ENCODE assay signal across 8 cellular contexts in the genomic region with DNA sequence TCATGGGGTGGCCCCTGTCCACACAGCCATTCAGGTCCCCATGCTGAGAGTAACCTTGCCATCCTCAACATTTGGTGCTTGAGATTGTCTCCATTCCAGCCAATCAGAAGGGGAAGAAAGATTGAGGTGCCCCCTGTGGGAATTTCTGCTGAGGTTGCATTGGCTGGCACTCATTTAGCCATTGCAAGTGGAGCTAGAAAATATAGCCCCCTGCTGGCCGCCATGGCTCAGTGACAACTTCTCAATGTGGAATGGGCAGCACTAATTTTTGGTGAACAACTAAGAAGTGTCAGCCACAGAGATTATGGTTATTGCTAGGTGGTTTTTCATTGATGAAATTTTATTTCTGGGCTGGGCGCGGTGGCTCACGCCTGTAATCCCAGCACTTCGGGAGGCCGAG. TPM values are rescaled to one million over a fixed set of nuclear protein-coding genes. Genes with fewer than 3 reads are reported as not detected.
DNase-seq lines count a peak whose midpoint lies in the region; ATAC-seq, FAIRE-seq and TF ChIP-seq lines count a peak whose summit lies in the region.

No MANE protein-coding gene starts in this region.

- H3K27ac ChIP-seq in kidney (ENCODE audit: low read depth in 2 of 2, low read length in 2 of 2): no peak overlapping the region

- H3K4me3 ChIP-seq in kidney (ENCODE audit: low read length in 2 of 2): no peak overlapping the region

- intact Hi-C loops in kidney (cut with DNase I): no loop called here

- TF ChIP-seq CTCF in kidney (IDR thresholded peaks at IDR 0.05; ENCODE audit: borderline replicate concordance, extremely low read depth, insufficient read depth): peak; percentile 63

- no peak for FAIRE-seq in kidney (lab: Jason Lieb, UNC)

- H3K36me3 ChIP-seq in kidney (ENCODE audit: control insufficient read depth in 1 of 2, insufficient read depth in 2 of 2, low read length in 2 of 2): no peaks in the 10 kb centered on the region

- ATAC-seq in HG02678 (IDR thresholded peaks at IDR 0.05; ENCODE audit: unreplicated experiment) (peak; percentile 49), GM19452 (IDR thresholded peaks at IDR 0.05; ENCODE audit: unreplicated experiment) (no peak)
- ATAC-seq in stimulated activated naive CD8-positive, alpha-beta T cell treated with anti-CD3 and anti-CD28 coated beads, Interleukin-15, Interleukin-2, amounts not matched to agents 100 U/mL and 50 U/mL, for 24 hours: no peak

- H3K9me3 ChIP-seq in kidney (ENCODE audit: control insufficient read depth in 1 of 2, low read length in 2 of 2): no peaks in the 10 kb centered on the region

- no peak overlapping the region for H3K9ac ChIP-seq in kidney (ENCODE audit: low read length in 2 of 2)

- no peaks in the 10 kb centered on the region for H3K4me1 ChIP-seq in kidney (ENCODE audit: control insufficient read depth in 1 of 2, insufficient read depth in 1 of 2, low read depth in 1 of 2, low read length in 2 of 2)

- DNase-seq in NCI-H187 (lab: John Stamatoyannopoulos, UW) (peak; percentile 13 to 19), NCI-H187 treated with DMSO at 0.1 percent for 48 hours (lab: John Stamatoyannopoulos, UW) (no peak), NCI-H69 (lab: John Stamatoyannopoulos, UW) (peak; percentile 21), amniotic epithelial cell (ENCODE audit: low read depth) (peak; percentile 39), kidney (no peak)
- DNase-seq in stimulated activated naive CD8-positive, alpha-beta T cell treated with anti-CD3 and anti-CD28 coated beads, Interleukin-15, Interleukin-2, amounts not matched to agents 100 U/mL and 50 U/mL, for 24 hours: peak; percentile 49

RNA-seq across cellular contexts. Expression of a gene that starts 22.0 kb away (rescaled TPM):
- total RNA-seq in kidney: 0.25 TPM
- not detected for polyA plus RNA-seq in kidney (ENCODE audit: insufficient read depth, low read depth, low replicate concordance)

Comparison
In these comparisons a context has a peak if more than half of its experiments do, and no peak if none do; other contexts are left out.
1. DNase-seq: peak in NCI-H187 (2 of 2), NCI-H69 (single experiment), amniotic epithelial cell (single experiment) and stimulated activated naive CD8-positive, alpha-beta T cell treated with anti-CD3 and anti-CD28 coated beads, Interleukin-15, Interleukin-2, amounts not matched to agents 100 U/mL and 50 U/mL, for 24 hours (single experiment); none in NCI-H187 treated with DMSO at 0.1 percent for 48 hours (single experiment) and kidney (single experiment).